12 cellular contexts compared by ENCODE assay signal in the genomic region with DNA sequence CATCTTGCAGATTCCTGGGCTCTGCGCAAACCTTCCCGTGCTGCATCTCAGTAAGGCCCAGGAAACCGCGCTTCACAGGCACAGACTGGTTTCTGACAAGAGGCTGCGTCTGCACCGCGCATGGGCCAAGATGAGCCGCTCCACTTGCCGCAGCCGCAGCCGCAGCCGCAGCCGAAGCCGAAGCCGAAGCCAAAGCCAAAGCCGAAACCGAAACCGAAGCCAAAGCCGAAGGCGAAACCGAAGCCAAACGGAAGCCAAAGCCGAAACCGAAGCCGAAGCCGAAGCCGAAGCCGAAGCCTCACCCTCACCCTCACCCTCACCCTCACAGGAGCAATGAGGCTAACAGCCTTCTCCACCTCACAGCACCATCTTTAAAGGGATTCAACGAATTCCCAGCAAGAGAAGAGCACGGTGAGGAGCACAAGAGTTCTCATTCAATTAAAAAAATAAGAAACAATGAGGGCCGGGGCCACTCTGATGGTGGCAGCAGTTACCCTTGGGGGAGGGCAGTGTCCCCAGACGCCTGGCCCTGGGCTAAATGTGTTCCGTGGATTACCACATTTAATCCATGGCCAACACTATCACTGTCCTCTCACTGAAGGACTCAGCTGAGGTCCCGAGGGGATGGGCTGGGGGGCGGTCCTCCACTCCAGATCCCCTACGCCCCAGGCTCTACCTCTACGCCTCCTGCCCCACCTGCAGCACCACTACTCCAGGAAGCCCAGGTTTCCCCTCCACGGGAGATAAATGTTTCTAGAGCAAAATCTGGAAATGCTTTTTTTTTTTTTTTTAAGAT. TPM values are rescaled to one million over a fixed set of nuclear protein-coding genes. Genes with fewer than 3 reads are reported as not detected.
DNase-seq lines count a peak whose midpoint lies in the region; ATAC-seq, FAIRE-seq and TF ChIP-seq lines count a peak whose summit lies in the region.
"Had no signal": no experiment of that assay in that cellular context is flagged by ENCODE, and none has a peak within 500 bp of the region (broad histone marks: within the 10 kb centered on the region; RNA-seq: fewer than 3 reads in every experiment).

No MANE protein-coding gene starts in this region.

- ATAC-seq in heart right ventricle = peak in 3 of 8 donors; percentile 6 to 12 (median 9)
- ATAC-seq in HG03571 (IDR thresholded peaks at IDR 0.05; ENCODE audit: unreplicated experiment) = no peak

- H3K79me2 ChIP-seq in PC-9 (ENCODE audit: low read depth) (peaks cover 63% of the 10 kb centered on the region), H1 (ENCODE audit: control insufficient read depth in 1 of 2, insufficient read depth in 2 of 2, low read length in 2 of 2) (peaks cover 0 to 59% of the 10 kb centered on the region in 2 experiments; a peak in 2 of 4 replicates)

- no peak overlapping the region for H3K14ac ChIP-seq in H1 (ENCODE audit: insufficient read length)

- no peaks in the 10 kb centered on the region for H3K9me3 ChIP-seq in heart right ventricle
- no peaks in the 10 kb centered on the region for H3K9me3 ChIP-seq in PC-9 (ENCODE audit: insufficient read depth, low read depth)
- H3K9me3 ChIP-seq in H1 (ENCODE audit: insufficient read depth in 2 of 2, low read depth in 1 of 2, low read length in 1 of 2) = no peaks in the 10 kb centered on the region
- H3K9me3 ChIP-seq: stomach had no signal

- H3K4me1 ChIP-seq in heart right ventricle (peaks cover 3 to 46% (median 22%) of the 10 kb centered on the region in 9 donors), PC-9 (replicated peaks; ENCODE audit: insufficient read depth) (peaks cover 39% of the 10 kb centered on the region), H1 (replicated peaks in 1 of 4; ENCODE audit: control insufficient read depth in 3 of 4, insufficient read depth in 4 of 4, low read length in 3 of 4) (peaks cover 0 to 5% (median 0%) of the 10 kb centered on the region in 4 experiments; a peak in 1 of 7 replicates)

- H4K20me1 ChIP-seq in PC-9 (ENCODE audit: insufficient read depth) (peaks cover 50% of the 10 kb centered on the region), H1 (replicated peaks in 1 of 2; ENCODE audit: control insufficient read depth in 1 of 2, insufficient read depth in 2 of 2, low read length in 2 of 2) (peaks cover 16 to 34% of the 10 kb centered on the region in 2 experiments)

- peak overlapping the region; percentile 88 for H4K8ac ChIP-seq in H1 (ENCODE audit: extremely low read depth, insufficient read depth, low read length)

- peak overlapping the region; percentile 75; the same call in 1 of the 2 replicates for H2BK5ac ChIP-seq in H1 (ENCODE audit: low read depth, low read length)

- H3K9me2 ChIP-seq in PC-9 (ENCODE audit: insufficient read depth) = no peaks in the 10 kb centered on the region

- H2BK15ac ChIP-seq in H1 (ENCODE audit: low read length) = no peak overlapping the region

- BruUV-seq in PC-9 (replicated peaks; lab: Mats Ljungman, UMichigan) = TSS peak; percentile 70

- no peak overlapping the region for H4K91ac ChIP-seq in H1 (replicated peaks; ENCODE audit: insufficient read length, low read length)

- TF ChIP-seq CTCF in heart right ventricle (IDR thresholded peaks at IDR 0.05) (no peak), PC-9 (conservative IDR thresholded peaks at IDR 0.05) (no peak), H1 (IDR thresholded peaks at IDR 0.05; ENCODE audit: control extremely low read depth in 1 of 3, insufficient read depth in 1 of 3, low read depth in 1 of 3, low read length in 3 of 3) (no peak), D721Med (IDR thresholded peaks at IDR 0.05; ENCODE audit: insufficient read depth, missing control alignments) (no peak)

- H3K4ac ChIP-seq in H1 (replicated peaks; ENCODE audit: insufficient read length, low read depth, low read length) = no peak overlapping the region

- TF ChIP-seq EP300 in H1 (IDR thresholded peaks at IDR 0.05; ENCODE audit: borderline replicate concordance in 1 of 2, low read depth in 2 of 2, low read length in 2 of 2) = no peak

- H3K4me3 ChIP-seq in heart right ventricle = peak overlapping the region in 6 of 10 donors; percentile 5 to 31 (median 26)
- peak overlapping the region; percentile 64 for H3K4me3 ChIP-seq in PC-9
- H3K4me3 ChIP-seq in H1 (ENCODE audit: extremely low read depth in 1 of 4, insufficient read depth in 2 of 4, low read depth in 3 of 4, low read length in 4 of 4) = no peak overlapping the region
- H3K4me3 ChIP-seq: stomach had no signal

- H3K27me3 ChIP-seq in heart right ventricle (no peaks in the 10 kb centered on the region), PC-9 (ENCODE audit: insufficient read depth, low read depth) (no peaks in the 10 kb centered on the region), H1 (replicated peaks in 1 of 4; ENCODE audit: control insufficient read depth in 3 of 4, extremely low read depth in 1 of 4, insufficient read depth in 3 of 4, low read length in 3 of 4) (no peaks in the 10 kb centered on the region)
- H3K27me3 ChIP-seq: stomach had no signal

- H3K4me2 ChIP-seq in PC-9 = peak overlapping the region; percentile 91
- H3K4me2 ChIP-seq in H1 (ENCODE audit: insufficient read depth in 1 of 2, low read depth in 2 of 2, low read length in 2 of 2) = no peak overlapping the region; a peak in 2 of 4 replicates

- WGBS in heart right ventricle, 2 donors = 76 to 92% methylated on average over 38 of the region's 38 CpGs
- 88% methylated on average over 34 of the region's 38 CpGs; no CpG with 5 or more reads in 1 of the 2 experiments for WGBS in H1 (ENCODE audit: extremely low coverage in 1 of 2, insufficient coverage in 1 of 2, insufficient read length in 1 of 2, insufficient replicate concordance in 2 of 2, low coverage in 1 of 2, low lambda C conversion rate in 2 of 2, missing lambda C conversion rate in 1 of 2), 2 experiments

- intact Hi-C loops in heart right ventricle (cut with DNase I) (loop anchor here in 1 of 10 donors (5.0 kb wide), 1 partner anchor 70 kb away; no protein-coding TSS in a partner anchor), cardiac septum (cut with DNase I) (no loop called here), PC-9 (cut with micrococcal nuclease; ENCODE audit: unreplicated experiment) (loop anchor here (1.0 kb wide), 3 partner anchors 29 to 222 kb away; a partner anchor contains a TSS)

- H3F3A ChIP-seq in PC-9 (ENCODE audit: insufficient read depth, low read depth) = peaks cover 44% of the 10 kb centered on the region

- TF ChIP-seq POLR2A in H1 (IDR thresholded peaks at IDR 0.05; ENCODE audit: control extremely low read depth in 1 of 2, low read depth in 2 of 2, low read length in 2 of 2) = no peak

- CTCF ChIA-PET in PC-9 (lab: Charles Lee) (interaction anchor here (0.9 to 1.4 kb wide), 2 partner anchors 80 to 242 kb away, joined by 4 to 5 read pairs; no protein-coding TSS in a partner anchor), H1 (lab: Charles Lee; ENCODE audit: partially characterized antibody) (interaction anchor here (0.6 to 2.4 kb wide), 12 partner anchors 8 to 1223 kb away, joined by 3 to 11 read pairs (median 3); no protein-coding TSS in a partner anchor)

- H3K23ac ChIP-seq in H1 (ENCODE audit: insufficient read length) = no peak overlapping the region

- H2AFZ ChIP-seq in PC-9 (no peak overlapping the region), H1 (ENCODE audit: low read length) (no peak overlapping the region)

- POLR2A ChIA-PET in PC-9 (lab: Charles Lee; ENCODE audit: unreplicated experiment) (no interaction called here), H1 (lab: Charles Lee; ENCODE audit: partially characterized antibody) (interaction anchor here (0.6 to 3.6 kb wide), 4 partner anchors 10 to 409 kb away, joined by 3 to 15 read pairs (median 3); no protein-coding TSS in a partner anchor)

- H4K5ac ChIP-seq in H1 (ENCODE audit: insufficient read length, low read depth, low read length) = no peak overlapping the region

- H3K23me2 ChIP-seq in H1 (ENCODE audit: low read depth, low read length) = no peaks in the 10 kb centered on the region

- peaks cover 21% of the 10 kb centered on the region for H3K79me1 ChIP-seq in H1 (ENCODE audit: low read depth, low read length)

- DNase-seq in heart right ventricle (no peak), cardiac septum (ENCODE audit: low spot score) (no peak), PC-9 (peak; percentile 45 to 80), H1 (ENCODE audit: low read depth in 1 of 2, low spot score in 2 of 2) (no peak), EL (no peak), D721Med (ENCODE audit: insufficient read length, low spot score) (no peak)
- DNase-seq: AML-193; occipital lobe; stimulated activated CD4-positive, alpha-beta T cell treated with anti-CD3 and anti-CD28 coated beads, Interleukin-1b, Interleukin-23, amount 100 ng/mL, for 48 hours; stomach had no signal

- peak overlapping the region; percentile 19; the same call in 1 of the 2 replicates for H3K18ac ChIP-seq in H1 (ENCODE audit: extremely low read depth, low read length)

- no peak overlapping the region for H2BK20ac ChIP-seq in H1 (ENCODE audit: low read length)

- no peak overlapping the region; a peak in 1 of 7 replicates for H3K9ac ChIP-seq in H1 (replicated peaks in 1 of 4; ENCODE audit: extremely low read depth in 1 of 4, low read depth in 3 of 4, low read length in 3 of 4)

- peak overlapping the region; percentile 27; the same call in 1 of the 2 replicates for H2BK12ac ChIP-seq in H1 (ENCODE audit: low read depth, low read length)

- H3K36me3 ChIP-seq in heart right ventricle (peaks cover 0 to 69% (median 4%) of the 10 kb centered on the region in 9 donors), PC-9 (ENCODE audit: low read depth) (no peaks in the 10 kb centered on the region; the same call in 1 of the 2 replicates), H1 (ENCODE audit: control insufficient read depth in 2 of 4, insufficient read depth in 4 of 4, low read length in 3 of 4) (peaks cover 0 to 14% (median 6%) of the 10 kb centered on the region in 4 experiments; a peak in 5 of 8 replicates)

- no peak for TF ChIP-seq RAD21 in H1 (IDR thresholded peaks at IDR 0.05 in 1 of 2, conservative IDR thresholded peaks at IDR 0.05 in 1 of 2; ENCODE audit: low read depth in 2 of 2, low read length in 2 of 2)

- H3K56ac ChIP-seq in H1 (replicated peaks; ENCODE audit: insufficient read length, low read depth, low read length) = no peak overlapping the region

- FAIRE-seq in H1 (lab: Jason Lieb, UNC) (no peak), D721Med (lab: Jason Lieb, UNC) (no peak)

- H2BK120ac ChIP-seq in H1 (replicated peaks; ENCODE audit: low read depth, low read length) = no peak overlapping the region

- no peak overlapping the region; the same call in 1 of the 2 replicates for H2AK5ac ChIP-seq in H1 (ENCODE audit: low read depth, low read length)

- H3K27ac ChIP-seq in heart right ventricle (peak overlapping the region in 5 of 10 donors; percentile 48 to 61 (median 53)), PC-9 (peak overlapping the region; percentile 100), H1 (ENCODE audit: low read depth, low read length) (peak overlapping the region; percentile 21; the same call in 1 of the 2 replicates), temporal lobe (ENCODE audit: low read depth, low read length) (peak overlapping the region; percentile 79)

RNA-seq across cellular contexts. Expression of a gene that starts 29.1 kb away (rescaled TPM):
- total RNA-seq in heart right ventricle = 10 to 100 TPM; 18.5 to 47.2 (median 25.7) TPM
- polyA plus RNA-seq in heart right ventricle = 10 to 100 TPM; 42.3 to 42.8 TPM
- total RNA-seq in cardiac septum = 29.5 TPM
- 51.4 and 51.5 TPM in 2 replicates for total RNA-seq in PC-9 (2021)
- 56.0 and 57.3 TPM in 2 replicates for total RNA-seq in H1 (2021; fragmentation: NEBNext Ultra II Directional; extraction: Animal tissue kit (Norgen Biotek cat#: 25700))
- 19.7 and 37.8 TPM in 2 replicates for polyA plus RNA-seq in H1 (2011; rRNA removed)
- 31.1 TPM for polyA plus RNA-seq in H1 (2011; cell fraction: cytosol; rRNA removed)
- 44.7 TPM for polyA plus RNA-seq in H1 (2011; cell fraction: nucleus; rRNA removed)
- polyA plus RNA-seq in H1 (2012, experiment 1 of 2) = 24.6 to 37.3 TPM (median 32.1 TPM) in 4 replicates
- polyA plus RNA-seq in H1 (2012, experiment 2 of 2) = 26.0 TPM
- polyA plus RNA-seq in H1 (2013, experiment 1 of 2) = 35.4 TPM
- 34.1 TPM for polyA plus RNA-seq in H1 (2013, experiment 2 of 2)
- 7.3 and 7.9 TPM in 2 replicates for polyA minus RNA-seq in H1 (2011; rRNA and poly(A)+ RNA removed)
- 37.4 TPM for polyA minus RNA-seq in H1 (2011; cell fraction: cytosol; rRNA and poly(A)+ RNA removed)
- polyA minus RNA-seq in H1 (2011; cell fraction: nucleus; rRNA and poly(A)+ RNA removed) = 25.1 TPM
- total RNA-seq in temporal lobe = 10.1 TPM

RNA-seq across cellular contexts. Expression of a gene that starts 49.1 kb away (rescaled TPM):
- total RNA-seq in heart right ventricle = 10 to 100 TPM; 15.1 to 25.1 (median 22.2) TPM
- 10 to 100 TPM; 22.8 to 25.6 TPM for polyA plus RNA-seq in heart right ventricle
- 22.9 TPM for total RNA-seq in cardiac septum
- 50.5 and 74.2 TPM in 2 replicates for total RNA-seq in PC-9 (2021)
- 46.9 and 49.5 TPM in 2 replicates for total RNA-seq in H1 (2021; fragmentation: NEBNext Ultra II Directional; extraction: Animal tissue kit (Norgen Biotek cat#: 25700))
- polyA plus RNA-seq in H1 (2011; rRNA removed) = 54.5 and 87.3 TPM in 2 replicates
- 52.7 TPM for polyA plus RNA-seq in H1 (2011; cell fraction: cytosol; rRNA removed)
- 82.7 TPM for polyA plus RNA-seq in H1 (2011; cell fraction: nucleus; rRNA removed)
- polyA plus RNA-seq in H1 (2012, experiment 1 of 2) = 29.2 to 41.5 TPM (median 39.9 TPM) in 4 replicates
- 29.3 TPM for polyA plus RNA-seq in H1 (2012, experiment 2 of 2)
- 29.2 TPM for polyA plus RNA-seq in H1 (2013, experiment 1 of 2)
- polyA plus RNA-seq in H1 (2013, experiment 2 of 2) = 27.9 TPM
- polyA minus RNA-seq in H1 (2011; rRNA and poly(A)+ RNA removed) = 4.0 and 7.3 TPM in 2 replicates
- polyA minus RNA-seq in H1 (2011; cell fraction: cytosol; rRNA and poly(A)+ RNA removed) = 20.0 TPM
- polyA minus RNA-seq in H1 (2011; cell fraction: nucleus; rRNA and poly(A)+ RNA removed) = 22.2 TPM
- total RNA-seq in temporal lobe = 14.3 TPM

Comparison
In these comparisons a context has a peak if more than half of its experiments do, and no peak if none do; other contexts are left out.
1. DNase-seq: peak in PC-9 (2 of 2); none in heart right ventricle (0 of 2), cardiac septum (single experiment), H1 (0 of 2), EL (single experiment) and D721Med (single experiment).
2. H3K4me3 ChIP-seq: peak in heart right ventricle (6 of 10) and PC-9 (single experiment); none in H1 (0 of 4).